ENCODE assay signal across 13 cellular contexts in the genomic region with DNA sequence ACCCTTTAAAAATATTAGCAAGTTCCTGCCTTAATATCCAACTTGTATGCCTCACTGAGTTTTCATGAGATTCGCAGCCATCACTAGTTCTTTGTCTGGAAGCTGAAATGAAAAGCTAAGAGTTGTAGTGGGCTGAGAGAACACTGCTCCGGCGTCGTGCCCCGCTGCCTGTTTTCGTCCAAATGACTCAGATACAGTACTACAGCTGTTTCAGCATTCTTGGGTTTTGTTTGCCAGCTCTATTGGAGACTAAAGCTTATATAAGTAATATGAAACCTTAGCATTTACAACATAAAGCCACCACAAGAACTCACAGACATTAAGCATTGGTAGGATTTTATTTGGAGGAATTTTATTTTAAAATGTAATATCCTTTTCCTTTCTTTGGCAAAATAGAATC.
DNase-seq lines count a peak whose midpoint lies in the region; ATAC-seq, FAIRE-seq and TF ChIP-seq lines count a peak whose summit lies in the region.
"Had no signal": no experiment of that assay in that cellular context is flagged by ENCODE, and none has a peak within 500 bp of the region (broad histone marks: within the 10 kb centered on the region; RNA-seq: fewer than 3 reads in every experiment).

No MANE protein-coding gene starts in this region.

- no peaks in the 10 kb centered on the region for H3K79me1 ChIP-seq in H1 (ENCODE audit: low read depth, low read length)

- TF ChIP-seq CTCF in AG10803 (conservative IDR thresholded peaks at IDR 0.05; ENCODE audit: low read length) = no peak
- no peak for TF ChIP-seq CTCF in H1 (IDR thresholded peaks at IDR 0.05; ENCODE audit: control extremely low read depth in 1 of 3, insufficient read depth in 1 of 3, low read depth in 1 of 3, low read length in 3 of 3)

- no peak overlapping the region for H3K4me3 ChIP-seq in AG10803 (ENCODE audit: low read length)
- 0 out of 8 replicates have a peak overlapping the region, but pooled peaks of 1 of the 4 experiments have one; percentile 11 for H3K4me3 ChIP-seq in H1 (ENCODE audit: extremely low read depth in 1 of 4, insufficient read depth in 2 of 4, low read depth in 3 of 4, low read length in 4 of 4)
- peak overlapping the region; percentile 36 for H3K4me3 ChIP-seq in neuron (ENCODE audit: low read length)
- H3K4me3 ChIP-seq: testis had no signal

- H3K27ac Mint-ChIP-seq in activated CD4-positive, alpha-beta memory T cell treated with anti-CD3 and anti-CD28 coated beads, Interleukin-2, amount 10 ng/mL, durations not matched to agents 7 days and 5 days = no peak overlapping the region

- FAIRE-seq in H1 (lab: Jason Lieb, UNC) = no peak

- no peak overlapping the region for H3K4me3 Mint-ChIP-seq in activated CD4-positive, alpha-beta memory T cell treated with anti-CD3 and anti-CD28 coated beads, Interleukin-2, amount 10 ng/mL, durations not matched to agents 7 days and 5 days

- H2BK15ac ChIP-seq in H1 (ENCODE audit: low read length) = no peak overlapping the region

- H4K20me1 ChIP-seq in H1 (replicated peaks in 1 of 2; ENCODE audit: control insufficient read depth in 1 of 2, insufficient read depth in 2 of 2, low read length in 2 of 2) = no peaks in the 10 kb centered on the region

- H3K79me2 ChIP-seq in H1 (ENCODE audit: control insufficient read depth in 1 of 2, insufficient read depth in 2 of 2, low read length in 2 of 2) = no peaks in the 10 kb centered on the region

- H3K23me2 ChIP-seq in H1 (ENCODE audit: low read depth, low read length) = no peaks in the 10 kb centered on the region

- no peak overlapping the region for H2BK12ac ChIP-seq in H1 (ENCODE audit: low read depth, low read length)

- H2BK120ac ChIP-seq in H1 (replicated peaks; ENCODE audit: low read depth, low read length) = no peak overlapping the region

- no peak overlapping the region for H2AK5ac ChIP-seq in H1 (ENCODE audit: low read depth, low read length)

- H3K9ac ChIP-seq in H1 (replicated peaks in 1 of 4; ENCODE audit: extremely low read depth in 1 of 4, low read depth in 3 of 4, low read length in 3 of 4) = no peak overlapping the region

- H3K23ac ChIP-seq in H1 (ENCODE audit: insufficient read length) = no peak overlapping the region

- H3K14ac ChIP-seq in H1 (ENCODE audit: insufficient read length) = no peak overlapping the region

- peaks cover 3% of the 10 kb centered on the region for H3K9me3 Mint-ChIP-seq in activated CD4-positive, alpha-beta memory T cell treated with anti-CD3 and anti-CD28 coated beads, Interleukin-2, amount 10 ng/mL, durations not matched to agents 7 days and 5 days

- no peak for ATAC-seq in GM18909 (IDR thresholded peaks at IDR 0.05; ENCODE audit: poor library complexity, unreplicated experiment)
- no peak for ATAC-seq in HG03159 (IDR thresholded peaks at IDR 0.05; ENCODE audit: unreplicated experiment)

- H3K27ac ChIP-seq in H1 (ENCODE audit: low read depth, low read length) = no peak overlapping the region
- H3K27ac ChIP-seq: testis had no signal

- H3K27me3 Mint-ChIP-seq in activated CD4-positive, alpha-beta memory T cell treated with anti-CD3 and anti-CD28 coated beads, Interleukin-2, amount 10 ng/mL, durations not matched to agents 7 days and 5 days = peaks cover 3% of the 10 kb centered on the region

- H4K5ac ChIP-seq in H1 (ENCODE audit: insufficient read length, low read depth, low read length) = no peak overlapping the region

- no peak overlapping the region for H3K56ac ChIP-seq in H1 (replicated peaks; ENCODE audit: insufficient read length, low read depth, low read length)

- H3K27me3 ChIP-seq in H1 (replicated peaks in 1 of 4; ENCODE audit: control insufficient read depth in 3 of 4, extremely low read depth in 1 of 4, insufficient read depth in 3 of 4, low read length in 3 of 4) (no peaks in the 10 kb centered on the region), neuron (ENCODE audit: insufficient read depth, low read length) (no peaks in the 10 kb centered on the region)
- H3K27me3 ChIP-seq: testis had no signal

- H3K9me3 ChIP-seq in H1 (ENCODE audit: insufficient read depth in 2 of 2, low read depth in 1 of 2, low read length in 1 of 2) = no peaks in the 10 kb centered on the region
- H3K9me3 ChIP-seq in neuron (ENCODE audit: low read length) = no peaks in the 10 kb centered on the region
- H3K9me3 ChIP-seq: testis had no signal

- H4K91ac ChIP-seq in H1 (replicated peaks; ENCODE audit: insufficient read length, low read length) = no peak overlapping the region

- peaks cover 3% of the 10 kb centered on the region for H3K36me3 Mint-ChIP-seq in activated CD4-positive, alpha-beta memory T cell treated with anti-CD3 and anti-CD28 coated beads, Interleukin-2, amount 10 ng/mL, durations not matched to agents 7 days and 5 days (ENCODE audit: low read depth)

- H3K4me2 ChIP-seq in H1 (ENCODE audit: insufficient read depth in 1 of 2, low read depth in 2 of 2, low read length in 2 of 2) = peak overlapping the region; percentile 21 to 30; a peak in 3 of 4 replicates

- no peak overlapping the region for H4K8ac ChIP-seq in H1 (ENCODE audit: extremely low read depth, insufficient read depth, low read length)

- H3K36me3 ChIP-seq in H1 (ENCODE audit: control insufficient read depth in 2 of 4, insufficient read depth in 4 of 4, low read length in 3 of 4) (no peaks in the 10 kb centered on the region), neuron (ENCODE audit: insufficient read depth, low read length) (no peaks in the 10 kb centered on the region)

- CTCF ChIA-PET in H1 (lab: Charles Lee; ENCODE audit: partially characterized antibody) = interaction anchor here (0.6 to 1.7 kb wide), 2 partner anchors 7 to 239 kb away, joined by 4 to 5 read pairs; no protein-coding TSS in a partner anchor
- CTCF ChIA-PET in activated CD4-positive, alpha-beta memory T cell treated with anti-CD3 and anti-CD28 coated beads, Interleukin-2, amount 10 ng/mL, durations not matched to agents 7 days and 5 days (lab: Charles Lee) = no interaction called here

- no peak for TF ChIP-seq RAD21 in H1 (IDR thresholded peaks at IDR 0.05 in 1 of 2, conservative IDR thresholded peaks at IDR 0.05 in 1 of 2; ENCODE audit: low read depth in 2 of 2, low read length in 2 of 2)

- WGBS in H1 (ENCODE audit: extremely low coverage in 1 of 2, insufficient coverage in 1 of 2, insufficient read length in 1 of 2, insufficient replicate concordance in 2 of 2, low coverage in 1 of 2, low lambda C conversion rate in 2 of 2, missing lambda C conversion rate in 1 of 2), 2 experiments = 51% methylated on average over 6 of the region's 6 CpGs; no CpG with 5 or more reads in 1 of the 2 experiments

- TF ChIP-seq POLR2A in H1 (IDR thresholded peaks at IDR 0.05; ENCODE audit: control extremely low read depth in 1 of 2, low read depth in 2 of 2, low read length in 2 of 2) = no peak

- no peak overlapping the region for H3K18ac ChIP-seq in H1 (ENCODE audit: extremely low read depth, low read length)

- no peak overlapping the region for H2BK5ac ChIP-seq in H1 (ENCODE audit: low read depth, low read length)

- no peak for TF ChIP-seq EP300 in H1 (IDR thresholded peaks at IDR 0.05; ENCODE audit: borderline replicate concordance in 1 of 2, low read depth in 2 of 2, low read length in 2 of 2)

- H2BK20ac ChIP-seq in H1 (ENCODE audit: low read length) = no peak overlapping the region

- H3K4me1 ChIP-seq in H1 (replicated peaks in 1 of 4; ENCODE audit: control insufficient read depth in 3 of 4, insufficient read depth in 4 of 4, low read length in 3 of 4) (peaks cover 0 to 5% (median 2%) of the 10 kb centered on the region in 4 experiments; a peak in 3 of 7 replicates), neuron (ENCODE audit: insufficient read depth, low read length) (peaks cover 13% of the 10 kb centered on the region)
- H3K4me1 ChIP-seq: testis had no signal

- no peak overlapping the region for H2AFZ ChIP-seq in H1 (ENCODE audit: low read length)
- peak overlapping the region; percentile 63 for H2AFZ ChIP-seq in neuron (ENCODE audit: low read depth, low read length)

- POLR2A ChIA-PET in H1 (lab: Charles Lee; ENCODE audit: partially characterized antibody) = no interaction called here
- POLR2A ChIA-PET in activated CD4-positive, alpha-beta memory T cell treated with anti-CD3 and anti-CD28 coated beads, Interleukin-2, amount 10 ng/mL, durations not matched to agents 7 days and 5 days (lab: Charles Lee) = no interaction called here

- peak; percentile 77 for DNase-seq in AG10803 (ENCODE audit: low read depth)
- peak; percentile 92 for DNase-seq in LHCN-M2 (ENCODE audit: low read depth)
- DNase-seq in H1 (ENCODE audit: low read depth in 1 of 2, low spot score in 2 of 2) = no peak
- DNase-seq in NCI-H146 (lab: John Stamatoyannopoulos, UW) = no peak
- no peak for DNase-seq in activated CD4-positive, alpha-beta memory T cell treated with anti-CD3 and anti-CD28 coated beads, Interleukin-2, amount 10 ng/mL, durations not matched to agents 7 days and 5 days
- DNase-seq: activated T-cell treated with anti-CD3 and anti-CD28 coated beads, Interleukin-2, amount 50 U/mL, for 1 hour; cortex of kidney; hippocampal formation; OCI-M1; testis had no signal

- no peak overlapping the region for H3K4ac ChIP-seq in H1 (replicated peaks; ENCODE audit: insufficient read length, low read depth, low read length)

- H3K4me1 Mint-ChIP-seq in activated CD4-positive, alpha-beta memory T cell treated with anti-CD3 and anti-CD28 coated beads, Interleukin-2, amount 10 ng/mL, durations not matched to agents 7 days and 5 days = no peaks in the 10 kb centered on the region

TF ChIP-seq in H1, 55 proteins besides CTCF, POLR2A, EP300 and RAD21:
- TF ChIP-seq CTBP2 (IDR thresholded peaks at IDR 0.05; ENCODE audit: borderline replicate concordance, insufficient read depth, insufficient read length, low read length) (no peak), KDM4A (IDR thresholded peaks at IDR 0.05; ENCODE audit: low read depth, low read length, severe bottlenecking) (no peak), SUZ12 (IDR thresholded peaks at IDR 0.05; ENCODE audit: low read length) (no peak), NRF1 (IDR thresholded peaks at IDR 0.05; ENCODE audit: low read depth, low read length) (no peak), RXRA (IDR thresholded peaks at IDR 0.05; ENCODE audit: insufficient read depth, low read depth, low read length) (no peak), HDAC2 (IDR thresholded peaks at IDR 0.05; ENCODE audit: borderline replicate concordance in 1 of 2, low read depth in 2 of 2, low read length in 2 of 2) (no peak)
- TF ChIP-seq, protein P1, sequence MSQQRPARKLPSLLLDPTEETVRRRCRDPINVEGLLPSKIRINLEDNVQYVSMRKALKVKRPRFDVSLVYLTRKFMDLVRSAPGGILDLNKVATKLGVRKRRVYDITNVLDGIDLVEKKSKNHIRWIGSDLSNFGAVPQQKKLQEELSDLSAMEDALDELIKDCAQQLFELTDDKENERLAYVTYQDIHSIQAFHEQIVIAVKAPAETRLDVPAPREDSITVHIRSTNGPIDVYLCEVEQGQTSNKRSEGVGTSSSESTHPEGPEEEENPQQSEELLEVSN (IDR thresholded peaks at IDR 0.05) = no peak

Comparison
In these comparisons a context has a peak if more than half of its experiments do, and no peak if none do; other contexts are left out.
1. DNase-seq: peak in AG10803 (single experiment) and LHCN-M2 (single experiment); none in H1 (0 of 2), NCI-H146 (single experiment) and activated CD4-positive, alpha-beta memory T cell treated with anti-CD3 and anti-CD28 coated beads, Interleukin-2, amount 10 ng/mL, durations not matched to agents 7 days and 5 days (single experiment).